ENCODE assay signal across 8 cellular contexts in the genomic region with DNA sequence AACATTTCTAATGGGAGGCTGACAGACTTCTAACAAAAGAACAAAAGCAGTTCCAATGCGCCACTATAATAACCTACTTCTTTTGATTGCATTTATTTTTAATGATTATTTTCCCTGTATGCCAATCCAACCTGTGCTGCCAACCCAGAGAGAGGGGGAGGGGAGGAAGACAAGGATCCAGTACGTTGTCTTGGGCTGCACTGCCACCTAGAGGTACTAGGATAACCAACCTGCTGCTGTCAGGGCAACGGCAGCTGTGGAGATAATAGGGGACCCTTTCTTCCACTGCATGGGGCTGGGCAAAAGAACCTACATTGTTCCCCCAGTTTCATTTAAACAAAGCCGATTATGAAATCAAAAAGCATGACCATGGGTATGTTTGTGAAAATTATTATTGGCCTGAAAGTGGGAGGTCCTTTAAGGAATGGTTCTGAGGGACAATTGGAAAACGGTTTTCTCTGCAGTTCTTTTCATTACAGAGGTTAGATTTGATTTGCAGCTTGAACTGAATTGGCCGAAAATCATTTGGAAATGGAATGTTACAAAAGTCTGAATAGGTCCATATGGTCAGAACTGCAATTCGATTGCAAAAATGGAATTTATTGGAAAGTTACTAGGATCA.
A peak's percentile ranks its signal among the peaks of the same experiment; 100 is the strongest.
DNase-seq lines count a peak whose midpoint lies in the region; ATAC-seq, FAIRE-seq and TF ChIP-seq lines count a peak whose summit lies in the region.

No MANE protein-coding gene starts in this region.

- H3K36me3 ChIP-seq in ascending aorta (no peaks in the 10 kb centered on the region), small intestine (ENCODE audit: control insufficient read depth in 2 of 2, insufficient read depth in 2 of 2, low read length in 2 of 2) (no peaks in the 10 kb centered on the region)

- intact Hi-C loops in activated CD4-positive, alpha-beta T cell treated with anti-CD3 and anti-CD28 coated beads for 36 hours (cut with DNase I, micrococcal nuclease): no loop called here
- intact Hi-C loops in ascending aorta (cut with DNase I): no loop called here

- H3K9me3 ChIP-seq in ascending aorta: no peaks in the 10 kb centered on the region
- H3K9me3 ChIP-seq in small intestine (ENCODE audit: control insufficient read depth, low read depth): no peaks in the 10 kb centered on the region

- H3K36me3 Mint-ChIP-seq in activated CD4-positive, alpha-beta T cell treated with anti-CD3 and anti-CD28 coated beads for 36 hours (ENCODE audit: low read depth): no peaks in the 10 kb centered on the region

- H3K27ac ChIP-seq in ascending aorta (no peak overlapping the region), small intestine (ENCODE audit: low read depth in 1 of 2, low read length in 1 of 2) (no peak overlapping the region)

- CTCF ChIA-PET in activated CD4-positive, alpha-beta T cell treated with anti-CD3 and anti-CD28 coated beads for 36 hours (lab: Charles Lee): interaction anchor here (0.6 to 1.3 kb wide), 4 partner anchors 9 to 680 kb away, joined by 3 read pairs; no protein-coding TSS in a partner anchor
- CTCF ChIA-PET in HEK293T (lab: Yijun Ruan, JAX): interaction anchor here (0.7 kb wide), 1 partner anchor 38 kb away, joined by 3 read pairs; no protein-coding TSS in a partner anchor

- no peaks in the 10 kb centered on the region for H3K27me3 Mint-ChIP-seq in activated CD4-positive, alpha-beta T cell treated with anti-CD3 and anti-CD28 coated beads for 36 hours

- H3K27me3 ChIP-seq in ascending aorta (no peaks in the 10 kb centered on the region), small intestine (ENCODE audit: control insufficient read depth in 2 of 2, insufficient read depth in 2 of 2, low read length in 2 of 2) (no peaks in the 10 kb centered on the region)

- peak in 2 of 3 experiments; percentile 38 to 64 for TF ChIP-seq CTCF in ascending aorta (IDR thresholded peaks at IDR 0.05)

- no peaks in the 10 kb centered on the region for H3K4me1 Mint-ChIP-seq in activated CD4-positive, alpha-beta T cell treated with anti-CD3 and anti-CD28 coated beads for 36 hours

- peak; percentile 74 for ATAC-seq in activated CD4-positive, alpha-beta T cell treated with anti-CD3 and anti-CD28 coated beads for 36 hours

- 15 to 25% (median 22%) methylated on average over 7 of the region's 7 CpGs for WGBS in small intestine, 3 donors

- no peaks in the 10 kb centered on the region for H3K4me1 ChIP-seq in ascending aorta
- no peaks in the 10 kb centered on the region for H3K4me1 ChIP-seq in small intestine (ENCODE audit: control insufficient read depth in 2 of 2, insufficient read depth in 1 of 2, low read depth in 1 of 2, low read length in 1 of 2)

- H3K9me3 Mint-ChIP-seq in activated CD4-positive, alpha-beta T cell treated with anti-CD3 and anti-CD28 coated beads for 36 hours (ENCODE audit: low read depth): no peaks in the 10 kb centered on the region

- FAIRE-seq in RCC 7860 (lab: Jason Lieb, UNC) (peak; percentile 67), small intestine (lab: Jason Lieb, UNC) (no peak)

- no peak overlapping the region for H3K4me3 ChIP-seq in ascending aorta
- no peak overlapping the region for H3K4me3 ChIP-seq in small intestine (ENCODE audit: low read depth in 1 of 2, low read length in 2 of 2)

- no peak overlapping the region for H3K27ac Mint-ChIP-seq in activated CD4-positive, alpha-beta T cell treated with anti-CD3 and anti-CD28 coated beads for 36 hours

- H3K4me3 Mint-ChIP-seq in activated CD4-positive, alpha-beta T cell treated with anti-CD3 and anti-CD28 coated beads for 36 hours: no peak overlapping the region

- peak; percentile 79 for DNase-seq in activated CD4-positive, alpha-beta T cell treated with anti-CD3 and anti-CD28 coated beads for 36 hours
- no peak for DNase-seq in activated CD4-positive, alpha-beta T cell treated with anti-CD3 and anti-CD28 coated beads, Interleukin-2, amount 50 U/mL, for 4 hours
- peak; percentile 76 for DNase-seq in HEK293T (ENCODE audit: extremely low spot score)
- DNase-seq in M059J (ENCODE audit: low read depth): peak; percentile 86
- DNase-seq in RCC 7860 (ENCODE audit: low spot score): peak; percentile 61
- peak in 1 of 2 donors; percentile 69 for DNase-seq in ascending aorta (ENCODE audit: low spot score in 2 of 2)
- peak in 49 of 51 donors; percentile 1 to 91 (median 59) for DNase-seq in hypothalamus (lab: John Stamatoyannopoulos, UW)
- DNase-seq in small intestine: peak; percentile 87

- POLR2A ChIA-PET in activated CD4-positive, alpha-beta T cell treated with anti-CD3 and anti-CD28 coated beads for 36 hours (lab: Charles Lee): no interaction called here
- POLR2A ChIA-PET in HEK293T (lab: Yijun Ruan, JAX): no interaction called here

TF ChIP-seq in HEK293T, 16 proteins besides CTCF, POLR2A, EP300 and RAD21:
- no peak for TF ChIP-seq SP1 (IDR thresholded peaks at IDR 0.05)
- TF ChIP-seq, protein P1, sequence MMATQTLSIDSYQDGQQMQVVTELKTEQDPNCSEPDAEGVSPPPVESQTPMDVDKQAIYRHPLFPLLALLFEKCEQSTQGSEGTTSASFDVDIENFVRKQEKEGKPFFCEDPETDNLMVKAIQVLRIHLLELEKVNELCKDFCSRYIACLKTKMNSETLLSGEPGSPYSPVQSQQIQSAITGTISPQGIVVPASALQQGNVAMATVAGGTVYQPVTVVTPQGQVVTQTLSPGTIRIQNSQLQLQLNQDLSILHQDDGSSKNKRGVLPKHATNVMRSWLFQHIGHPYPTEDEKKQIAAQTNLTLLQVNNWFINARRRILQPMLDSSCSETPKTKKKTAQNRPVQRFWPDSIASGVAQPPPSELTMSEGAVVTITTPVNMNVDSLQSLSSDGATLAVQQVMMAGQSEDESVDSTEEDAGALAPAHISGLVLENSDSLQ (IDR thresholded peaks at IDR 0.05): peak; percentile 63; the same call in 1 of the 2 replicates

Comparison
In these comparisons a context has a peak if more than half of its experiments do, and no peak if none do; other contexts are left out.
1. DNase-seq: peak in activated CD4-positive, alpha-beta T cell treated with anti-CD3 and anti-CD28 coated beads for 36 hours (single experiment), HEK293T (single experiment), M059J (single experiment), RCC 7860 (single experiment), hypothalamus (49 of 51) and small intestine (single experiment); none in activated CD4-positive, alpha-beta T cell treated with anti-CD3 and anti-CD28 coated beads, Interleukin-2, amount 50 U/mL, for 4 hours (0 of 2).